Comparison of ENCODE assay signal across 21 cellular contexts in the genomic region with DNA sequence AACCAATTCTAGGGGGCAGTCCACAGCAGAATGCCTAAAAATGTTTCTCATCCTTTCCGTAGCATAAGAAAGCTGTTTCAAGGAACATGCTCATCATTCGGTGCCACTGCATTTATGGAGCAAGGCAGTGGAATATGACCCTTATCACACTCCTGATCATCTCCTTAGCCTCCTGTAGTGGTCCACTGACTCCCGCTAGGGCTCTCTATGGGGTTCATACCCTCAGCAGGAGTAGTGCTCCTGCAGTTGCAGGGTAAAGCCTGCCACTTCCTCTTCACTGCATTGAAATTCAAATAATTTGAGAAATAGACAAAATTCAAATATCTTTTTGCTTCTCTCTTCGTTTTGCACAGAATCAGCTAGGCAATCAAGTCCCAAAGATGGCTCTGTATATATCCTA.
A peak's percentile ranks its signal among the peaks of the same experiment; 100 is the strongest.
DNase-seq lines count a peak whose midpoint lies in the region; ATAC-seq, FAIRE-seq and TF ChIP-seq lines count a peak whose summit lies in the region.
"Had no signal": no experiment of that assay in that cellular context is flagged by ENCODE, and none has a peak within 500 bp of the region (broad histone marks: within the 10 kb centered on the region; RNA-seq: fewer than 3 reads in every experiment).

No MANE protein-coding gene starts in this region.

- TF ChIP-seq POLR2A in NB4 (IDR thresholded peaks at IDR 0.05; ENCODE audit: extremely low read depth, insufficient read length) (no peak), endothelial cell of umbilical vein (IDR thresholded peaks at IDR 0.05; ENCODE audit: low read depth, low read length) (no peak), heart left ventricle (IDR thresholded peaks at IDR 0.05) (no peak)

- no peak overlapping the region for H3K4me3 Mint-ChIP-seq in GM23338
- H3K4me3 Mint-ChIP-seq: CD8-positive, alpha-beta memory T cell; HFFc6 had no signal

- H3K9me2 ChIP-seq in GM23338 (ENCODE audit: insufficient read depth): no peaks in the 10 kb centered on the region; the same call in 1 of the 2 replicates

- no peaks in the 10 kb centered on the region for H3K4me1 Mint-ChIP-seq in GM23338
- H3K4me1 Mint-ChIP-seq: CD8-positive, alpha-beta memory T cell had no signal

- CTCF ChIA-PET in endothelial cell of umbilical vein (lab: Charles Lee): no interaction called here

- no peaks in the 10 kb centered on the region for H3K9me1 ChIP-seq in endothelial cell of umbilical vein (replicated peaks; ENCODE audit: control insufficient read depth, extremely low read depth, insufficient read depth, low read length)

- no TSS peak for BruUV-seq in endothelial cell of umbilical vein (replicated peaks; lab: Mats Ljungman, UMichigan)

- DNase-seq in D721Med (ENCODE audit: insufficient read length, low spot score) (no peak), GM23338 (ENCODE audit: low spot score) (peak; percentile 18), NB4 (ENCODE audit: low read depth) (peak; percentile 16), endothelial cell of umbilical vein (ENCODE audit: low read depth, low spot score) (no peak), left ventricle myocardium superior (no peak), germinal center (ENCODE audit: low spot score) (no peak), heart left ventricle (no peak), SW480 (ENCODE audit: low spot score) (no peak)
- DNase-seq: AML-193; Caco-2; CD8-positive, alpha-beta memory T cell; DMS53; GOT3; HCEC 1CT; HFFc6 had no signal

- no peaks in the 10 kb centered on the region for H3K9me3 Mint-ChIP-seq in GM23338
- H3K9me3 Mint-ChIP-seq: HFFc6 had no signal

- H2AFZ ChIP-seq in GM23338 (no peak overlapping the region), endothelial cell of umbilical vein (ENCODE audit: low read depth, low read length) (no peak overlapping the region)

- dilution Hi-C loops in endothelial cell of umbilical vein (cut with MboI; ENCODE audit: extremely low pct_ligation_motif_present, low sequenced_read_pairs): no loop called here

- H3K4me1 ChIP-seq in GM23338 (ENCODE audit: insufficient read depth) (no peaks in the 10 kb centered on the region), endothelial cell of umbilical vein (ENCODE audit: control insufficient read depth, extremely low read depth, insufficient read depth, low read length) (no peaks in the 10 kb centered on the region), heart left ventricle (no peaks in the 10 kb centered on the region)
- H3K4me1 ChIP-seq: A549, BLaER1, Caco-2 had no signal

- H4K20me1 ChIP-seq in GM23338 (replicated peaks; ENCODE audit: insufficient read depth) (no peaks in the 10 kb centered on the region), endothelial cell of umbilical vein (replicated peaks; ENCODE audit: control insufficient read depth, extremely low read depth, insufficient read depth, low read length) (no peaks in the 10 kb centered on the region)
- H4K20me1 ChIP-seq: BLaER1 had no signal

- H3K79me2 ChIP-seq in GM23338 (replicated peaks; ENCODE audit: insufficient read depth) (no peaks in the 10 kb centered on the region), endothelial cell of umbilical vein (ENCODE audit: control insufficient read depth, insufficient read depth, low read length) (no peaks in the 10 kb centered on the region)

- H3K27me3 ChIP-seq in GM23338 (ENCODE audit: insufficient read depth) (no peaks in the 10 kb centered on the region), endothelial cell of umbilical vein (ENCODE audit: control insufficient read depth in 2 of 2, insufficient read depth in 2 of 2, low read length in 2 of 2) (no peaks in the 10 kb centered on the region), heart left ventricle (no peaks in the 10 kb centered on the region)
- H3K27me3 ChIP-seq: BLaER1 had no signal

- TF ChIP-seq CTCF in D721Med (IDR thresholded peaks at IDR 0.05; ENCODE audit: insufficient read depth, missing control alignments) (peak; percentile 2), GM23338 (conservative IDR thresholded peaks at IDR 0.05; ENCODE audit: low read depth in 2 of 2) (peak; percentile 41 to 65), NB4 (IDR thresholded peaks at IDR 0.05; ENCODE audit: low read depth, low read length) (no peak), endothelial cell of umbilical vein (IDR thresholded peaks at IDR 0.05; ENCODE audit: extremely low read depth in 1 of 2, insufficient read depth in 1 of 2, low read depth in 1 of 2, low read length in 2 of 2) (no peak), heart left ventricle (IDR thresholded peaks at IDR 0.05) (no peak)

- H3K27ac Mint-ChIP-seq in GM23338: no peak overlapping the region
- H3K27ac Mint-ChIP-seq: CD8-positive, alpha-beta memory T cell; HFFc6 had no signal

- POLR2A ChIA-PET in endothelial cell of umbilical vein (lab: Charles Lee): no interaction called here

- FAIRE-seq in D721Med (lab: Jason Lieb, UNC) (no peak), endothelial cell of umbilical vein (lab: Jason Lieb, UNC) (no peak)
- FAIRE-seq: A549, GM12878, GM18507, HepG2, HTR-8/SVneo had no signal

- no peak overlapping the region for H3K4me2 ChIP-seq in GM23338
- H3K4me2 ChIP-seq in endothelial cell of umbilical vein (ENCODE audit: insufficient read depth, low read length): no peak overlapping the region
- H3K4me2 ChIP-seq: A549, BLaER1 had no signal

- no peaks in the 10 kb centered on the region for H3K27me3 Mint-ChIP-seq in GM23338 (ENCODE audit: insufficient read depth, low read depth, poor library complexity)

- WGBS in heart left ventricle, 4 donors: 64 to 85% (median 69%) methylated on average over 2 to 4 of the region's 4 CpGs

- H3K36me3 ChIP-seq in GM23338 (ENCODE audit: insufficient read depth): no peaks in the 10 kb centered on the region
- H3K36me3 ChIP-seq in endothelial cell of umbilical vein (ENCODE audit: control insufficient read depth in 2 of 2, extremely low read depth in 1 of 2, insufficient read depth in 2 of 2, low read length in 2 of 2): no peaks in the 10 kb centered on the region
- H3K36me3 ChIP-seq in heart left ventricle: no peaks in the 10 kb centered on the region
- H3K36me3 ChIP-seq: BLaER1 had no signal

- H3K4me3 ChIP-seq in GM23338: no peak overlapping the region
- no peak overlapping the region for H3K4me3 ChIP-seq in NB4 (ENCODE audit: low read depth, low read length)
- no peak overlapping the region for H3K4me3 ChIP-seq in endothelial cell of umbilical vein (replicated peaks in 1 of 3; ENCODE audit: insufficient read depth in 1 of 3, low read depth in 1 of 3, low read length in 3 of 3)
- H3K4me3 ChIP-seq in heart left ventricle: no peak overlapping the region
- H3K4me3 ChIP-seq: A549, BLaER1, GM12878 had no signal

- H3K9ac ChIP-seq in endothelial cell of umbilical vein (replicated peaks; ENCODE audit: extremely low read depth, insufficient read depth, low read length): no peak overlapping the region
- H3K9ac ChIP-seq: BLaER1 had no signal

- intact Hi-C loops in endothelial cell of umbilical vein (cut with micrococcal nuclease): no loop called here
- intact Hi-C loops in left ventricle myocardium superior (cut with micrococcal nuclease): no loop called here
- intact Hi-C loops in heart left ventricle (cut with DNase I): no loop called here

- no peaks in the 10 kb centered on the region for H3K36me3 Mint-ChIP-seq in GM23338 (ENCODE audit: low read depth)
- H3K36me3 Mint-ChIP-seq: CD8-positive, alpha-beta memory T cell had no signal

- ATAC-seq in GM23338: peak; percentile 50; the same call in 2 of the 3 replicates
- ATAC-seq in left ventricle myocardium superior: no peak
- ATAC-seq in heart left ventricle: no peak
- ATAC-seq: A549, GM12878, HepG2 had no signal

- H3F3A ChIP-seq in GM23338 (replicated peaks; ENCODE audit: low read depth): no peaks in the 10 kb centered on the region

- no peaks in the 10 kb centered on the region for H3K9me3 ChIP-seq in endothelial cell of umbilical vein (replicated peaks; ENCODE audit: control insufficient read depth, insufficient read depth, low read length)
- no peaks in the 10 kb centered on the region for H3K9me3 ChIP-seq in heart left ventricle
- H3K9me3 ChIP-seq: A549, BLaER1, Caco-2 had no signal

- H3K27ac ChIP-seq in GM23338 (ENCODE audit: low read depth): no peak overlapping the region
- H3K27ac ChIP-seq in endothelial cell of umbilical vein (ENCODE audit: insufficient read depth, low read depth, low read length): no peak overlapping the region
- no peak overlapping the region for H3K27ac ChIP-seq in heart left ventricle
- H3K27ac ChIP-seq: A549, BLaER1 had no signal

TF ChIP-seq in GM23338, 12 proteins besides CTCF, POLR2A, EP300 and RAD21 (continues in another document):
- TF ChIP-seq, protein P1, sequence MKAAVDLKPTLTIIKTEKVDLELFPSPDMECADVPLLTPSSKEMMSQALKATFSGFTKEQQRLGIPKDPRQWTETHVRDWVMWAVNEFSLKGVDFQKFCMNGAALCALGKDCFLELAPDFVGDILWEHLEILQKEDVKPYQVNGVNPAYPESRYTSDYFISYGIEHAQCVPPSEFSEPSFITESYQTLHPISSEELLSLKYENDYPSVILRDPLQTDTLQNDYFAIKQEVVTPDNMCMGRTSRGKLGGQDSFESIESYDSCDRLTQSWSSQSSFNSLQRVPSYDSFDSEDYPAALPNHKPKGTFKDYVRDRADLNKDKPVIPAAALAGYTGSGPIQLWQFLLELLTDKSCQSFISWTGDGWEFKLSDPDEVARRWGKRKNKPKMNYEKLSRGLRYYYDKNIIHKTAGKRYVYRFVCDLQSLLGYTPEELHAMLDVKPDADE (IDR thresholded peaks at IDR 0.05): no peak
- TF ChIP-seq NANOG (IDR thresholded peaks at IDR 0.05; ENCODE audit: borderline replicate concordance) (no peak), ZNF331 (CRISPR knock-in tag; IDR thresholded peaks at IDR 0.05; ENCODE audit: low read depth) (no peak)

TF ChIP-seq in endothelial cell of umbilical vein, 7 proteins besides CTCF, POLR2A, EP300 and RAD21:
- peak; percentile 63 for TF ChIP-seq GATA2 (IDR thresholded peaks at IDR 0.05; ENCODE audit: insufficient read depth, insufficient read length, low read depth, low read length)
- TF ChIP-seq, protein P2, sequence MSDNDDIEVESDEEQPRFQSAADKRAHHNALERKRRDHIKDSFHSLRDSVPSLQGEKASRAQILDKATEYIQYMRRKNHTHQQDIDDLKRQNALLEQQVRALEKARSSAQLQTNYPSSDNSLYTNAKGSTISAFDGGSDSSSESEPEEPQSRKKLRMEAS (IDR thresholded peaks at IDR 0.05; ENCODE audit: insufficient read depth, insufficient read length): no peak

Comparison
In these comparisons a context has a peak if more than half of its experiments do, and no peak if none do; other contexts are left out.
1. DNase-seq: peak in GM23338 (single experiment) and NB4 (single experiment); none in D721Med (single experiment), endothelial cell of umbilical vein (single experiment), left ventricle myocardium superior (single experiment), germinal center (single experiment), heart left ventricle (0 of 5) and SW480 (single experiment).
2. CTCF ChIP-seq: peak in D721Med (single experiment) and GM23338 (2 of 2); none in NB4 (single experiment), endothelial cell of umbilical vein (0 of 2) and heart left ventricle (0 of 12).